ENCODE assay signal across 20 cellular contexts in the genomic region with DNA sequence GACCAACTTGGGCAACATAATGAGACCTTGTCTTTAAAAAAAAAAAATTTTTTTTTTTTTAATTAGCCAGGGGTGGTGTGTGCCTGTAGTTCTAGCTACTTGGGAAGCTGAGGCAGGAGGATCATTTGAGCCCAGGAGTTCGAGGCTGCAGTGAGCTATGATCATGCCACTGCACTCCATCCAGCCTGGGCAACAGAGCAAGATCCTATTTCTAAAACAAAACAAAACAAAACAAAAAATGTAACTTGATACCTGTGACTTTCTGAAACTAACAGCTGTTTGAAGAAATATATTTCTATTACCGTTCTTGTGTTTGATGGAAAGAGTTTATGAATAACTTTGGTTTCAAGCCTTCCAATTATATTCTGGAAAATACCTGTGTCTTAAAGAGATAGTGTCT. TPM values are rescaled to one million over a fixed set of nuclear protein-coding genes. Genes with fewer than 3 reads are reported as not detected.
DNase-seq lines count a peak whose midpoint lies in the region; ATAC-seq and TF ChIP-seq lines count a peak whose summit lies in the region.
"Had no signal": no experiment of that assay in that cellular context is flagged by ENCODE, and none has a peak within 500 bp of the region (broad histone marks: within the 10 kb centered on the region; RNA-seq: fewer than 3 reads in every experiment).

No MANE protein-coding gene starts in this region.

- ATAC-seq in heart left ventricle = no peak
- ATAC-seq in Right ventricle myocardium superior (ENCODE audit: poor library complexity) = no peak
- ATAC-seq in psoas muscle = no peak
- no peak for ATAC-seq in upper lobe of right lung
- ATAC-seq in left lung = no peak
- no peak for ATAC-seq in GM21367 (IDR thresholded peaks at IDR 0.05; ENCODE audit: unreplicated experiment)
- ATAC-seq: A549, GM23338, mucosa of descending colon had no signal

- H3K4me2 ChIP-seq in hepatocyte = peak overlapping the region; percentile 32
- H3K4me2 ChIP-seq: A549, GM23338 had no signal

- peak overlapping the region in 1 of 12 donors; percentile 3 for H3K4me3 ChIP-seq in heart left ventricle
- H3K4me3 ChIP-seq in hepatocyte = no peak overlapping the region
- H3K4me3 ChIP-seq in psoas muscle = peak overlapping the region; percentile 69
- no peak overlapping the region for H3K4me3 ChIP-seq in upper lobe of right lung
- H3K4me3 ChIP-seq in H7 (ENCODE audit: insufficient read depth, low read depth, low read length) = no peak overlapping the region
- no peak overlapping the region for H3K4me3 ChIP-seq in left lung
- H3K4me3 ChIP-seq: A549, GM23338, mucosa of descending colon had no signal

- peaks cover 11% of the 10 kb centered on the region for H3K79me2 ChIP-seq in hepatocyte

- no peaks in the 10 kb centered on the region for H3K9me2 ChIP-seq in hepatocyte (replicated peaks; ENCODE audit: insufficient read depth)

- no peaks in the 10 kb centered on the region for H4K20me1 ChIP-seq in hepatocyte (ENCODE audit: insufficient read depth, poor library complexity, severe bottlenecking)

- intact Hi-C loops in heart left ventricle (cut with DNase I) = loop anchor here in 6 of 10 donors (5.0 to 10.0 kb wide), 4 partner anchors 38 to 270 kb away; no protein-coding TSS in a partner anchor
- intact Hi-C loops in Right ventricle myocardium superior (cut with DNase I) = no loop called here
- intact Hi-C loops in psoas muscle (cut with DNase I) = loop anchor here (5.0 kb wide), 3 partner anchors 43 to 273 kb away; no protein-coding TSS in a partner anchor
- intact Hi-C loops in upper lobe of right lung (cut with DNase I) = no loop called here
- intact Hi-C loops in left lung (cut with DNase I) = loop anchor here in 1 of 2 donors (10.0 kb wide), 1 partner anchor 270 kb away; no protein-coding TSS in a partner anchor

- H3K27me3 ChIP-seq in heart left ventricle = no peaks in the 10 kb centered on the region
- no peaks in the 10 kb centered on the region for H3K27me3 ChIP-seq in hepatocyte
- H3K27me3 ChIP-seq in psoas muscle (ENCODE audit: insufficient read depth in 3 of 3, low read length in 2 of 3) = no peaks in the 10 kb centered on the region
- no peaks in the 10 kb centered on the region for H3K27me3 ChIP-seq in upper lobe of right lung
- H3K27me3 ChIP-seq in H7 (ENCODE audit: control insufficient read depth, insufficient read depth, low read length) = no peaks in the 10 kb centered on the region
- no peaks in the 10 kb centered on the region for H3K27me3 ChIP-seq in left lung

- H3K9me3 ChIP-seq in heart left ventricle (no peaks in the 10 kb centered on the region), hepatocyte (ENCODE audit: low read depth) (no peaks in the 10 kb centered on the region), psoas muscle (no peaks in the 10 kb centered on the region), upper lobe of right lung (no peaks in the 10 kb centered on the region), left lung (no peaks in the 10 kb centered on the region)
- H3K9me3 ChIP-seq: A549, mucosa of descending colon had no signal

- 72 to 79% (median 78%) methylated on average over 2 of the region's 2 CpGs for WGBS in heart left ventricle, 4 donors
- 78% methylated on average over 2 of the region's 2 CpGs for WGBS in hepatocyte (ENCODE audit: low lambda C conversion rate, missing lambda C conversion rate)
- 24 to 30% (median 25%) methylated on average over 2 of the region's 2 CpGs for WGBS in psoas muscle, 3 donors

- H3K27ac ChIP-seq in heart left ventricle = peak overlapping the region; percentile 85 to 99 (median 93)
- H3K27ac ChIP-seq in hepatocyte = peak overlapping the region; percentile 94
- peak overlapping the region; percentile 97 for H3K27ac ChIP-seq in psoas muscle
- H3K27ac ChIP-seq in upper lobe of right lung = peak overlapping the region; percentile 75
- H3K27ac ChIP-seq in left lung = no peak overlapping the region
- H3K27ac ChIP-seq: A549 had no signal

- TF ChIP-seq CTCF in heart left ventricle (IDR thresholded peaks at IDR 0.05) (no peak), hepatocyte (IDR thresholded peaks at IDR 0.05; ENCODE audit: poor library complexity) (no peak), psoas muscle (IDR thresholded peaks at IDR 0.05) (no peak), upper lobe of right lung (IDR thresholded peaks at IDR 0.05) (no peak), left lung (IDR thresholded peaks at IDR 0.05) (no peak)

- H2AFZ ChIP-seq in hepatocyte = no peak overlapping the region
- H2AFZ ChIP-seq: GM23338 had no signal

- no peak for DNase-seq in heart left ventricle
- DNase-seq in Right ventricle myocardium superior = no peak
- DNase-seq in hepatocyte (ENCODE audit: low spot score) = no peak
- DNase-seq in psoas muscle = no peak
- DNase-seq in upper lobe of right lung = no peak
- DNase-seq in H7 = no peak
- no peak for DNase-seq in left lung
- DNase-seq: activated CD4-positive, alpha-beta T cell treated with anti-CD3 and anti-CD28 coated beads for 48 hours; activated CD8-positive, alpha-beta memory T cell treated with anti-CD3 and anti-CD28 coated beads, Interleukin-2, amount 50 U/mL, for 48 hours; Karpas-422; mucosa of descending colon; NCI-H1092; NCI-H2081 treated with DMSO at 0.1 percent for 48 hours; NCI-H510A treated with DMSO at 0.1 percent for 48 hours; SHP77; stimulated activated CD4-positive, alpha-beta T cell treated with anti-CD3 and anti-CD28 coated beads, Interleukin-2, amount 100 ng/mL, for 24 hours; stimulated activated naive CD4-positive, alpha-beta T cell treated with Interleukin-2 at 50 U/mL for 16 hours had no signal

- H3K4me1 ChIP-seq in heart left ventricle = peaks cover 10 to 90% (median 69%) of the 10 kb centered on the region in 12 donors
- peaks cover 27% of the 10 kb centered on the region for H3K4me1 ChIP-seq in hepatocyte (ENCODE audit: insufficient read depth)
- H3K4me1 ChIP-seq in psoas muscle = peaks cover 36% of the 10 kb centered on the region
- peaks cover 63% of the 10 kb centered on the region for H3K4me1 ChIP-seq in upper lobe of right lung
- H3K4me1 ChIP-seq in left lung = peaks cover 5 to 22% of the 10 kb centered on the region in 2 donors

- no peak for TF ChIP-seq POLR2A in heart left ventricle (IDR thresholded peaks at IDR 0.05)

- peaks cover 0 to 9% (median 4%) of the 10 kb centered on the region in 9 donors for H3K36me3 ChIP-seq in heart left ventricle
- no peaks in the 10 kb centered on the region for H3K36me3 ChIP-seq in hepatocyte (replicated peaks; ENCODE audit: insufficient read depth, low read depth)
- H3K36me3 ChIP-seq in psoas muscle (ENCODE audit: insufficient read depth in 1 of 2, low read depth in 1 of 2) = no peaks in the 10 kb centered on the region
- H3K36me3 ChIP-seq in upper lobe of right lung = no peaks in the 10 kb centered on the region
- H3K36me3 ChIP-seq in H7 (replicated peaks; ENCODE audit: control insufficient read depth, insufficient read depth, low read length) = no peaks in the 10 kb centered on the region
- H3K36me3 ChIP-seq in left lung = no peaks in the 10 kb centered on the region

RNA-seq across cellular contexts. Expression of gene ACACB, which starts 1.7 kb away (rescaled TPM):
- total RNA-seq in heart left ventricle (100 to 1,000 TPM in 6 of 9 donors, 10 to 100 TPM in 3; 77.3 to 176 (median 135) TPM), Right ventricle myocardium superior (167 TPM), hepatocyte (9.3 and 13.3 TPM in 2 replicates), psoas muscle (100 to 1,000 TPM; 113 to 503 (median 331) TPM), upper lobe of right lung (35.2 TPM), left lung (10 to 100 TPM; 14.8 to 16.8 TPM)
- polyA plus RNA-seq in heart left ventricle (100 to 1,000 TPM in 1 of 2 donors, 10 to 100 TPM in 1; 29.9 to 119 TPM), hepatocyte (3.8 and 3.9 TPM in 2 replicates), psoas muscle (100 to 1,000 TPM in 2 of 3 donors, 10 to 100 TPM in 1; 27.0 to 275 (median 136) TPM)
- 3.8 and 13.4 TPM in 2 replicates for total RNA-seq in H7 (2014; rRNA removed; shearing (Covaris generic))

RNA-seq across cellular contexts. Expression of gene UNG, which starts 17.2 kb away (rescaled TPM):
- total RNA-seq in heart left ventricle = 10 to 100 TPM; 20.9 to 37.8 (median 25.3) TPM
- 10 to 100 TPM; 14.5 to 27.8 TPM for polyA plus RNA-seq in heart left ventricle
- total RNA-seq in Right ventricle myocardium superior = 24.8 TPM
- total RNA-seq in hepatocyte = 35.7 and 40.4 TPM in 2 replicates
- polyA plus RNA-seq in hepatocyte = 35.3 and 41.2 TPM in 2 replicates
- total RNA-seq in psoas muscle = 10 to 100 TPM; 40.4 to 68.9 (median 42.1) TPM
- polyA plus RNA-seq in psoas muscle = 10 to 100 TPM; 34.3 to 93.1 (median 36.7) TPM
- 18.2 TPM for total RNA-seq in upper lobe of right lung
- 116 and 127 TPM in 2 replicates for total RNA-seq in H7 (2014; rRNA removed; shearing (Covaris generic))
- 10 to 100 TPM; 22.4 to 27.0 TPM for total RNA-seq in left lung

RNA-seq across cellular contexts. Expression of gene ALKBH2, which starts 21.4 kb away (rescaled TPM):
- total RNA-seq in heart left ventricle (1 to 10 TPM; 5.1 to 9.4 (median 7.1) TPM), Right ventricle myocardium superior (7.2 TPM), hepatocyte (10.1 and 14.0 TPM in 2 replicates), psoas muscle (10 to 100 TPM in 3 of 4 donors, 1 to 10 TPM in 1; 7.3 to 25.3 (median 17.7) TPM), upper lobe of right lung (10.1 TPM), left lung (10 to 100 TPM in 1 of 2 donors, 1 to 10 TPM in 1; 7.3 to 17.4 TPM)
- polyA plus RNA-seq in heart left ventricle (10 to 100 TPM; 16.8 to 18.0 TPM), hepatocyte (18.6 and 22.1 TPM in 2 replicates), psoas muscle (10 to 100 TPM; 28.0 to 50.4 (median 28.5) TPM)
- 29.6 and 40.1 TPM in 2 replicates for total RNA-seq in H7 (2014; rRNA removed; shearing (Covaris generic))

Comparison
In these comparisons a context has a peak if more than half of its experiments do, and no peak if none do; other contexts are left out.
1. intact Hi-C loops: an anchor here in heart left ventricle (5.0 to 10.0 kb wide) and psoas muscle (5.0 kb wide); none called in Right ventricle myocardium superior and upper lobe of right lung.
2. H3K27ac ChIP-seq: peak in heart left ventricle (12 of 12), hepatocyte (single experiment), psoas muscle (single experiment) and upper lobe of right lung (single experiment); none in left lung (0 of 2).